9 cellular contexts compared by ENCODE assay signal in the genomic region with DNA sequence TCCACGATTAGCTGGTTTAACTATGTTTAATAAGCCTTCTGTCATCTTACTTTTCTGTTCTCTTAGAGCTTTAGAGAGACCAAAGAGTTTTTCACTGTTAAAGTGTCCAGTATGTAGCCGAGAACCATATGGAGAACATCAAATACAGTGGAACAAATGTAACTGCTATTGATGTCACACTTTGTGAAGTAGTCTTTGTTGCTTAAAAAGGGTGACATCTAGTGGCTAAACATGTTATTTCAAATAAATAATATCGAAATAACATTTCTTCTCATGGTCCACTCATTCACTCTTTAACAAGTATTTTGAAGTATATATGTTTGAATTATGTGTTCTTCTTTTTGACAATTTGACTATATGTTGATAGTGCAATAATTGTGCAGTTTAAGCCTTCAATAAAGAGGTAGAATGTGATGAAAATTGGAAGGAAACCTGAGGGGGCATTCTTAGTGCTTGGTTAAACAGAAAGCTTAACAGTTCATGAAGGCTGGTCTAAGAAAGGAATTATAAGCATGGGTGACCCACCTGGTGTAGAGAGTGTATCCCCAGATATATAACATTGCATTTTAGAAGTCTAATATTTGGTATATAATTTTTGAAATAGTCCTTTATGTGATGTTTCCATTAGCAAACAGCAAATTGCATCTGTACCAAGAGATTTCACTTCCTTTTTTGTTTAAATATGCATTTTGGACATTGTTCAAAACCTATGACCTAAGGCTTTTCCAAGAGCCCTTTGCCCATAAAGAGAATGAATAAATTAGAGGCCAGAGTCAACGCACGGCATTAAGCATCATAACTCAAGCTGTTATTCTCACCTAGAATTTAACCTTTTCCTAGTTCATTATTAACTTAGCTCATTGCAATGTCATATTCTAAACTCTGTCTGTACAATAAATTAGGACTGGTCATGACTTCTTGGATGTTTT.
DNase-seq lines count a peak whose midpoint lies in the region; ATAC-seq and TF ChIP-seq lines count a peak whose summit lies in the region.
"Had no signal": no experiment of that assay in that cellular context is flagged by ENCODE, and none has a peak within 500 bp of the region (broad histone marks: within the 10 kb centered on the region; RNA-seq: fewer than 3 reads in every experiment).

No MANE protein-coding gene starts in this region.

- no peak for TF ChIP-seq POLR2A in upper lobe of left lung (IDR thresholded peaks at IDR 0.05)

- H3K9me3 ChIP-seq in upper lobe of left lung = no peaks in the 10 kb centered on the region

- no peaks in the 10 kb centered on the region for H3K27me3 ChIP-seq in upper lobe of left lung

- peak; percentile 13 for DNase-seq in NCI-H1092 treated with DMSO at 0.1 percent for 48 hours (lab: John Stamatoyannopoulos, UW)
- no peak for DNase-seq in NCI-H1092 (lab: John Stamatoyannopoulos, UW)
- peak; percentile 74 for DNase-seq in KBM-7
- DNase-seq in germinal center (ENCODE audit: low spot score) = peak; percentile 34
- DNase-seq in upper lobe of left lung = no peak
- DNase-seq: activated naive CD8-positive, alpha-beta T cell treated with anti-CD3 and anti-CD28 coated beads, Interleukin-2, amount 10 ng/mL, durations not matched to agents 7 days and 5 days had no signal

- no peak overlapping the region for H3K27ac ChIP-seq in upper lobe of left lung

- peak in 4 of 6 experiments; percentile 3 to 44 (median 32) for TF ChIP-seq CTCF in upper lobe of left lung (IDR thresholded peaks at IDR 0.05)

- no peak overlapping the region for H3K4me3 ChIP-seq in upper lobe of left lung

- no peaks in the 10 kb centered on the region for H3K36me3 ChIP-seq in upper lobe of left lung

- WGBS in upper lobe of left lung, 2 donors = 32 to 43% methylated on average over 5 of the region's 5 CpGs

- ATAC-seq in GM21576 (IDR thresholded peaks at IDR 0.05; ENCODE audit: unreplicated experiment) (peak; percentile 77), SK-N-SH treated with all-trans-retinoic acid at 6 μM for 48 hours (peak; percentile 61; the same call in 1 of the 3 replicates), upper lobe of left lung (ENCODE audit: low FRiP score in 2 of 2) (peak in 1 of 2 donors; percentile 66), GM19397 (IDR thresholded peaks at IDR 0.05; ENCODE audit: unreplicated experiment) (no peak)

- TF ChIP-seq EP300 in upper lobe of left lung (IDR thresholded peaks at IDR 0.05) = no peak

- H3K4me1 ChIP-seq in upper lobe of left lung = peaks cover 0 to 3% (median 0%) of the 10 kb centered on the region in 4 donors

- in situ Hi-C loops in KBM-7 (cut with MboI; ENCODE audit: low pct_unique_long_range_greater_than_20kb, low sequenced_read_pairs) = loop anchor here (25.0 kb wide), 1 partner anchor 302 kb away; no protein-coding TSS in a partner anchor

TF ChIP-seq in SK-N-SH treated with all-trans-retinoic acid at 6 μM for 48 hours, 23 proteins besides CTCF, POLR2A, EP300 and RAD21:
- TF ChIP-seq OSR1 (CRISPR knock-in tag; IDR thresholded peaks at IDR 0.05) = no peak
- no peak for TF ChIP-seq ESRRG (CRISPR knock-in tag; IDR thresholded peaks at IDR 0.05)
- no peak for TF ChIP-seq ZFP30 (CRISPR knock-in tag; IDR thresholded peaks at IDR 0.05)
- TF ChIP-seq, protein P1, sequence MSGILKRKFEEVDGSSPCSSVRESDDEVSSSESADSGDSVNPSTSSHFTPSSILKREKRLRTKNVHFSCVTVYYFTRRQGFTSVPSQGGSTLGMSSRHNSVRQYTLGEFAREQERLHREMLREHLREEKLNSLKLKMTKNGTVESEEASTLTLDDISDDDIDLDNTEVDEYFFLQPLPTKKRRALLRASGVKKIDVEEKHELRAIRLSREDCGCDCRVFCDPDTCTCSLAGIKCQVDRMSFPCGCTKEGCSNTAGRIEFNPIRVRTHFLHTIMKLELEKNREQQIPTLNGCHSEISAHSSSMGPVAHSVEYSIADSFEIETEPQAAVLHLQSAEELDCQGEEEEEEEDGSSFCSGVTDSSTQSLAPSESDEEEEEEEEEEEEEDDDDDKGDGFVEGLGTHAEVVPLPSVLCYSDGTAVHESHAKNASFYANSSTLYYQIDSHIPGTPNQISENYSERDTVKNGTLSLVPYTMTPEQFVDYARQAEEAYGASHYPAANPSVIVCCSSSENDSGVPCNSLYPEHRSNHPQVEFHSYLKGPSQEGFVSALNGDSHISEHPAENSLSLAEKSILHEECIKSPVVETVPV (CRISPR knock-in tag; IDR thresholded peaks at IDR 0.05) = no peak
- TF ChIP-seq ZNF70 (CRISPR knock-in tag; IDR thresholded peaks at IDR 0.05) = no peak
- no peak for TF ChIP-seq CSDC2 (CRISPR knock-in tag; IDR thresholded peaks at IDR 0.05)
- no peak for TF ChIP-seq ISL1 (CRISPR knock-in tag; IDR thresholded peaks at IDR 0.05)
- TF ChIP-seq ARNTL (CRISPR knock-in tag; IDR thresholded peaks at IDR 0.05; ENCODE audit: borderline replicate concordance, low read depth) = no peak
- no peak for TF ChIP-seq SNAI2 (CRISPR knock-in tag; IDR thresholded peaks at IDR 0.05)
- no peak for TF ChIP-seq POU6F1 (CRISPR knock-in tag; IDR thresholded peaks at IDR 0.05; ENCODE audit: borderline replicate concordance, low read depth)

Comparison
In these comparisons a context has a peak if more than half of its experiments do, and no peak if none do; other contexts are left out.
1. DNase-seq: peak in NCI-H1092 treated with DMSO at 0.1 percent for 48 hours (single experiment), KBM-7 (single experiment) and germinal center (single experiment); none in NCI-H1092 (single experiment) and upper lobe of left lung (0 of 2).